Comparison of ENCODE assay signal across 29 cellular contexts in genomic region chr20:31981784-31982183, GRCh38. TPM values are rescaled to one million over a fixed set of nuclear protein-coding genes. Genes with fewer than 3 reads are reported as not detected.
"Had no signal": no experiment of that assay in that cellular context is flagged by ENCODE, and none has a peak within 500 bp of the region (broad histone marks: within the 10 kb centered on the region; RNA-seq: fewer than 3 reads in every experiment).

No MANE protein-coding gene starts in this region.

- H3K9me3 ChIP-seq: esophagus squamous epithelium, ovary, psoas muscle, spleen, stomach, thyroid gland had no signal

- H3K27ac ChIP-seq: esophagus squamous epithelium, ovary, psoas muscle, skin epidermis, spleen, stomach, thyroid gland had no signal

- H3K4me3 ChIP-seq: esophagus squamous epithelium, lung, ovary, psoas muscle, skin epidermis, spleen, stomach, thyroid gland had no signal

- H3K27me3 ChIP-seq: ovary, thyroid gland had no signal

- ATAC-seq: effector memory CD8-positive, alpha-beta T cell; left ventricle myocardium superior; natural killer cell; psoas muscle; right cardiac atrium; stimulated activated effector memory CD8-positive, alpha-beta T cell treated with anti-CD3 and anti-CD28 coated beads, Interleukin-12 subunit alpha, Interleukin-12 subunit beta, amount 100 ng/mL, for 72 hours had no signal

- H3K4me1 ChIP-seq: esophagus squamous epithelium, psoas muscle, spleen, stomach, thyroid gland had no signal

- H3K36me3 Mint-ChIP-seq: memory B cell; natural killer cell; stimulated activated effector memory CD8-positive, alpha-beta T cell treated with anti-CD3 and anti-CD28 coated beads, Interleukin-12 subunit alpha, Interleukin-12 subunit beta, amount 100 ng/mL, for 72 hours; type B pancreatic cell had no signal

- H3K36me3 ChIP-seq: esophagus squamous epithelium, ovary, spleen, stomach, thyroid gland had no signal

- H3K27ac Mint-ChIP-seq: effector memory CD8-positive, alpha-beta T cell; memory B cell; natural killer cell; stimulated activated effector memory CD8-positive, alpha-beta T cell treated with anti-CD3 and anti-CD28 coated beads, Interleukin-12 subunit alpha, Interleukin-12 subunit beta, amount 100 ng/mL, for 72 hours; type B pancreatic cell had no signal

- H3K4me3 Mint-ChIP-seq: effector memory CD8-positive, alpha-beta T cell; memory B cell; natural killer cell; stimulated activated effector memory CD8-positive, alpha-beta T cell treated with anti-CD3 and anti-CD28 coated beads, Interleukin-12 subunit alpha, Interleukin-12 subunit beta, amount 100 ng/mL, for 72 hours; type B pancreatic cell had no signal

- H3K4me1 Mint-ChIP-seq: memory B cell; natural killer cell; stimulated activated effector memory CD8-positive, alpha-beta T cell treated with anti-CD3 and anti-CD28 coated beads, Interleukin-12 subunit alpha, Interleukin-12 subunit beta, amount 100 ng/mL, for 72 hours had no signal

- DNase-seq: cortex of kidney; effector memory CD8-positive, alpha-beta T cell; erythroblast; esophagus squamous epithelium; foreskin melanocyte; head of caudate nucleus; left ventricle myocardium superior; natural killer cell; occipital lobe; ovary; posterior cingulate gyrus; psoas muscle; right cardiac atrium; stimulated activated CD4-positive, alpha-beta T cell treated with anti-CD3 and anti-CD28 coated beads, Interleukin-2, amount 100 ng/mL, for 48 hours; stimulated activated naive CD4-positive, alpha-beta T cell treated with Interleukin-2 at 50 U/mL for 16 hours; stomach; thyroid gland had no signal

- FAIRE-seq: endometrium, keratinocyte, urothelium cell line had no signal

- H3K9me3 Mint-ChIP-seq: effector memory CD8-positive, alpha-beta T cell; memory B cell; natural killer cell; stimulated activated effector memory CD8-positive, alpha-beta T cell treated with anti-CD3 and anti-CD28 coated beads, Interleukin-12 subunit alpha, Interleukin-12 subunit beta, amount 100 ng/mL, for 72 hours; type B pancreatic cell had no signal

RNA-seq across cellular contexts. Expression of gene XKR7, which starts 13.8 kb away (rescaled TPM):
- total RNA-seq: dermis microvascular lymphatic vessel endothelial cell, esophagus squamous epithelium, left ventricle myocardium superior, natural killer cell, ovary, right cardiac atrium, subcutaneous adipose tissue had no signal
- polyA plus RNA-seq: keratinocyte, ovary had no signal

RNA-seq across cellular contexts. Expression of gene CCM2L, which starts 28.5 kb away (rescaled TPM):
- total RNA-seq: natural killer cell, renal cortical epithelial cell had no signal
- polyA plus RNA-seq: keratinocyte had no signal
